In genomic region chr6:127266892-127267741, GRCh38 we compare ENCODE assay signal across 1 cellular context.
TF ChIP-seq lines count a peak whose summit lies in the region.

No MANE protein-coding gene starts in this region.

TF ChIP-seq in GM12878, 131 proteins besides CTCF, POLR2A, EP300 and RAD21 (continued from another document):
- TF ChIP-seq E2F4 (IDR thresholded peaks at IDR 0.05; ENCODE audit: low read depth, low read length), result no peak
- no peak for TF ChIP-seq ESRRA (IDR thresholded peaks at IDR 0.05; ENCODE audit: low read length)
- TF ChIP-seq CBX3 (IDR thresholded peaks at IDR 0.05; ENCODE audit: borderline replicate concordance, low read depth), result no peak
- no peak for TF ChIP-seq PRDM15 (CRISPR knock-in tag; IDR thresholded peaks at IDR 0.05)
- TF ChIP-seq TCF3 (IDR thresholded peaks at IDR 0.05; ENCODE audit: borderline replicate concordance, insufficient read depth, low read depth, low read length), result 0 out of 2 replicates have a peak, but pooled peaks have one; percentile 64
- peak; percentile 53; the same call in 1 of the 2 replicates for TF ChIP-seq ZBED1 (IDR thresholded peaks at IDR 0.05; ENCODE audit: borderline replicate concordance)
- no peak for TF ChIP-seq FOS (IDR thresholded peaks at IDR 0.05; ENCODE audit: borderline replicate concordance, extremely low read depth, insufficient read length)
- TF ChIP-seq BRCA1 (IDR thresholded peaks at IDR 0.05; ENCODE audit: low read depth, low read length), result no peak
- TF ChIP-seq SMAD5 (IDR thresholded peaks at IDR 0.05; ENCODE audit: low read depth), result peak; percentile 34; the same call in 1 of the 2 replicates
- no peak for TF ChIP-seq ZNF622 (IDR thresholded peaks at IDR 0.05)
- 0 out of 2 replicates have a peak, but pooled peaks have one; percentile 3 for TF ChIP-seq RB1 (IDR thresholded peaks at IDR 0.05; ENCODE audit: borderline replicate concordance)
- no peak for TF ChIP-seq EZH2 (IDR thresholded peaks at IDR 0.05; ENCODE audit: borderline replicate concordance, control insufficient read depth, low read depth, low read length)
- TF ChIP-seq HSF1 (IDR thresholded peaks at IDR 0.05; ENCODE audit: low read depth, low read length), result no peak
- TF ChIP-seq MAX (IDR thresholded peaks at IDR 0.05; ENCODE audit: low read depth, low read length), result no peak; the same call in 1 of the 2 replicates
- no peak for TF ChIP-seq SREBF1 (IDR thresholded peaks at IDR 0.05; ENCODE audit: low read length)
- TF ChIP-seq ZSCAN29 (IDR thresholded peaks at IDR 0.05), result no peak
- no peak for TF ChIP-seq USF1 (IDR thresholded peaks at IDR 0.05; ENCODE audit: borderline replicate concordance, extremely low read length, insufficient read depth, low read depth, low read length)
- TF ChIP-seq BCL3 (IDR thresholded peaks at IDR 0.05; ENCODE audit: borderline replicate concordance, insufficient read depth, low read depth, low read length, poor library complexity, severe bottlenecking), result peak; percentile 7
- no peak for TF ChIP-seq ZNF24 (IDR thresholded peaks at IDR 0.05)
- TF ChIP-seq IKZF1 (conservative IDR thresholded peaks at IDR 0.05), result peak; percentile 45; the same call in 1 of the 2 replicates
- no peak for TF ChIP-seq NFXL1 (IDR thresholded peaks at IDR 0.05; ENCODE audit: borderline replicate concordance)
- TF ChIP-seq POLR2AphosphoS2 (IDR thresholded peaks at IDR 0.05; ENCODE audit: low read depth, low read length), result peak; percentile 57; the same call in 1 of the 2 replicates
- TF ChIP-seq LARP7 (IDR thresholded peaks at IDR 0.05), result no peak
- peak; percentile 36; the same call in 1 of the 2 replicates for TF ChIP-seq MLLT1 (IDR thresholded peaks at IDR 0.05)
- no peak for TF ChIP-seq NR2C2 (IDR thresholded peaks at IDR 0.05; ENCODE audit: borderline replicate concordance, control insufficient read depth, insufficient read length, low read depth)
- TF ChIP-seq RELB (IDR thresholded peaks at IDR 0.05; ENCODE audit: low read depth), result no peak
- TF ChIP-seq CHD1 (IDR thresholded peaks at IDR 0.05; ENCODE audit: low read depth, low read length), result no peak
- no peak for TF ChIP-seq BMI1 (IDR thresholded peaks at IDR 0.05; ENCODE audit: borderline replicate concordance)
- TF ChIP-seq TARDBP (IDR thresholded peaks at IDR 0.05; ENCODE audit: borderline replicate concordance), result no peak
- no peak for TF ChIP-seq YBX1 (IDR thresholded peaks at IDR 0.05)
- no peak for TF ChIP-seq WRNIP1 (IDR thresholded peaks at IDR 0.05; ENCODE audit: borderline replicate concordance, low read depth, low read length)
- no peak for TF ChIP-seq KLF5 (IDR thresholded peaks at IDR 0.05; ENCODE audit: partially characterized antibody)
- TF ChIP-seq HDAC2 (IDR thresholded peaks at IDR 0.05), result no peak
- TF ChIP-seq MTA3 (IDR thresholded peaks at IDR 0.05; ENCODE audit: borderline replicate concordance, low read length), result no peak
- TF ChIP-seq MXI1 (IDR thresholded peaks at IDR 0.05; ENCODE audit: low read depth, low read length), result no peak
- TF ChIP-seq POLR2AphosphoS5 (IDR thresholded peaks at IDR 0.05; ENCODE audit: low read length), result peak; percentile 85
- no peak for TF ChIP-seq MYB (IDR thresholded peaks at IDR 0.05; ENCODE audit: borderline replicate concordance, low read depth, low read length)
- TF ChIP-seq IRF5 (IDR thresholded peaks at IDR 0.05; ENCODE audit: borderline replicate concordance), result no peak
- TF ChIP-seq CEBPB (IDR thresholded peaks at IDR 0.05; ENCODE audit: borderline replicate concordance in 1 of 2, low read depth in 2 of 2, low read length in 2 of 2), result no peak
- TF ChIP-seq CHD2 (IDR thresholded peaks at IDR 0.05; ENCODE audit: borderline replicate concordance, low read depth, low read length), result no peak; the same call in 1 of the 2 replicates
- no peak for TF ChIP-seq SUPT20H (IDR thresholded peaks at IDR 0.05; ENCODE audit: borderline replicate concordance, control insufficient read depth, low read depth, low read length)
- 0 out of 3 replicates have a peak, but pooled peaks have one; percentile 15 for TF ChIP-seq POU2F2 (IDR thresholded peaks at IDR 0.05; ENCODE audit: borderline replicate concordance, low read depth, low read length)
- TF ChIP-seq STAT3 (IDR thresholded peaks at IDR 0.05; ENCODE audit: low read depth, low read length), result no peak
- no peak for TF ChIP-seq SMAD1 (IDR thresholded peaks at IDR 0.05; ENCODE audit: low read depth, partially characterized antibody)
- TF ChIP-seq ZNF384 (IDR thresholded peaks at IDR 0.05; ENCODE audit: borderline replicate concordance, low read depth, low read length), result no peak
- TF ChIP-seq GATAD2B (conservative IDR thresholded peaks at IDR 0.05; ENCODE audit: low read depth), result peak; percentile 67
- TF ChIP-seq GABPA (IDR thresholded peaks at IDR 0.05; ENCODE audit: low read depth), result no peak
- TF ChIP-seq ELK1 (IDR thresholded peaks at IDR 0.05; ENCODE audit: low read depth, low read length), result 0 out of 2 replicates have a peak, but pooled peaks have one; percentile 14
- peak; percentile 30; the same call in 1 of the 2 replicates for TF ChIP-seq NR2C1 (IDR thresholded peaks at IDR 0.05)
TF ChIP-seq in GM12878: peak in this region for 23.
